In the genomic region with DNA sequence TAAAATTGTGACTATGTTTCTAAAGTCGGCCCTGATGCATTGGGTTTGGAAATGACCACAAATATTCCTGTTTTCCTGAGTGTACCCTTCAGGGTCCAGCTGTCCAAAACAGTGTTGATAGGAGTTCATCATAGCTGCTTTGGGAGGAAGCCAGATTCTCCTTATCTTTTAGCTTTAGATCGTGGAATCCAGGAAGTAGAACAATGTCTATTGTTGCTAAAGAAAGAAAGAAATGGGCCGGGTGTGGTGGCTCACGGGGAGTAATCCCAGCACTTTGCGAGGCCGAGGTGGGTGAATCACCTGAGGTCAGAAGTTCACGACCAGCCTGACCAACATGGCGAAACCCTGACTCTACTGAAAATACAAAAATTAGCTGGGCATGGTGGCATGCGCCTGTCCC, we compare ENCODE assay signal across 21 cellular contexts. TPM values are rescaled to one million over a fixed set of nuclear protein-coding genes. Genes with fewer than 3 reads are reported as not detected.
DNase-seq lines count a peak whose midpoint lies in the region; ATAC-seq and TF ChIP-seq lines count a peak whose summit lies in the region.
"Had no signal": no experiment of that assay in that cellular context is flagged by ENCODE, and none has a peak within 500 bp of the region (broad histone marks: within the 10 kb centered on the region; RNA-seq: fewer than 3 reads in every experiment).

No MANE protein-coding gene starts in this region.

- H3K4me3 ChIP-seq in RWPE2 (ENCODE audit: severe bottlenecking), result no peak overlapping the region
- H3K4me3 ChIP-seq in endodermal cell (ENCODE audit: low read length), result no peak overlapping the region
- H3K4me3 ChIP-seq in psoas muscle, result no peak overlapping the region
- H3K4me3 ChIP-seq: spleen, testis had no signal

- H3K9ac ChIP-seq in endodermal cell (ENCODE audit: extremely low read depth, low read length, poor library complexity, severe bottlenecking), result no peak overlapping the region

- H3K27me3 ChIP-seq in RWPE2 (ENCODE audit: insufficient read depth, poor library complexity, severe bottlenecking) (no peaks in the 10 kb centered on the region), endodermal cell (ENCODE audit: control insufficient read depth, insufficient read depth, low read length, poor library complexity, severe bottlenecking) (no peaks in the 10 kb centered on the region), psoas muscle (ENCODE audit: insufficient read depth in 3 of 3, low read length in 2 of 3) (no peaks in the 10 kb centered on the region)
- H3K27me3 ChIP-seq: spleen, testis had no signal

- H3K36me3 ChIP-seq in RWPE2 (ENCODE audit: low read depth) (no peaks in the 10 kb centered on the region), endodermal cell (ENCODE audit: control insufficient read depth, insufficient read depth, low read length) (peaks cover 39% of the 10 kb centered on the region), psoas muscle (ENCODE audit: insufficient read depth in 1 of 2, low read depth in 1 of 2) (peaks cover 0 to 45% of the 10 kb centered on the region in 2 donors)
- H3K36me3 ChIP-seq: spleen had no signal

- DNase-seq in HK-2 (ENCODE audit: unreplicated experiment) (peak; percentile 39), RWPE2 (ENCODE audit: low spot score) (no peak), endodermal cell (no peak), psoas muscle (no peak), NOMO-1 treated with DMSO at 0.1 percent for 48 hours (lab: John Stamatoyannopoulos, UW; ENCODE audit: unreplicated experiment) (no peak), epidermal melanocyte (ENCODE audit: insufficient read length, low spot score) (no peak)
- DNase-seq: activated CD4-positive, alpha-beta memory T cell treated with anti-CD3 and anti-CD28 coated beads for 36 hours; activated naive CD4-positive, alpha-beta T cell treated with anti-CD3 and anti-CD28 coated beads, Interleukin-2, amount 10 ng/mL, durations not matched to agents 7 days and 5 days; activated T-cell treated with anti-CD3 and anti-CD28 coated beads, Interleukin-2, amount 50 U/mL, for 1 hour; head of caudate nucleus; NCI-H1436; NCI-H2171 treated with DMSO at 0.1 percent for 48 hours; NCI-H774; spleen; SW 1271; testis had no signal

- no peak for TF ChIP-seq CTCF in RWPE2 (IDR thresholded peaks at IDR 0.05; ENCODE audit: poor library complexity, severe bottlenecking)
- no peak for TF ChIP-seq CTCF in endodermal cell (conservative IDR thresholded peaks at IDR 0.05)
- no peak for TF ChIP-seq CTCF in psoas muscle (IDR thresholded peaks at IDR 0.05)

- peaks cover 17% of the 10 kb centered on the region for H3K36me3 Mint-ChIP-seq in endodermal cell (ENCODE audit: low read depth)
- H3K36me3 Mint-ChIP-seq: activated CD4-positive, alpha-beta memory T cell treated with anti-CD3 and anti-CD28 coated beads for 36 hours; activated naive CD4-positive, alpha-beta T cell treated with anti-CD3 and anti-CD28 coated beads, Interleukin-2, amount 10 ng/mL, durations not matched to agents 7 days and 5 days had no signal

- no peak overlapping the region for H3K4me3 Mint-ChIP-seq in endodermal cell
- H3K4me3 Mint-ChIP-seq: activated CD4-positive, alpha-beta memory T cell treated with anti-CD3 and anti-CD28 coated beads for 36 hours; activated naive CD4-positive, alpha-beta T cell treated with anti-CD3 and anti-CD28 coated beads, Interleukin-2, amount 10 ng/mL, durations not matched to agents 7 days and 5 days; B cell; nephron had no signal

- WGBS in endodermal cell (ENCODE audit: insufficient coverage in 1 of 2, insufficient read length in 1 of 2), 2 experiments, result 88 to 89% methylated on average over 8 to 9 of the region's 9 CpGs
- WGBS in psoas muscle, 3 donors, result 70 to 76% (median 72%) methylated on average over 9 of the region's 9 CpGs

- H3K27ac ChIP-seq in RWPE2 (ENCODE audit: poor library complexity, severe bottlenecking) (no peak overlapping the region), endodermal cell (ENCODE audit: low read depth, low read length) (no peak overlapping the region), psoas muscle (peak overlapping the region; percentile 18)
- H3K27ac ChIP-seq: epithelial cell of prostate, spleen, testis had no signal

- intact Hi-C loops in psoas muscle (cut with DNase I), result loop anchor here in 1 of 2 donors (10.0 kb wide), 1 partner anchor 563 kb away; no protein-coding TSS in a partner anchor

- H3K27ac Mint-ChIP-seq in endodermal cell, result peak overlapping the region; percentile 14
- H3K27ac Mint-ChIP-seq: activated CD4-positive, alpha-beta memory T cell treated with anti-CD3 and anti-CD28 coated beads for 36 hours; activated naive CD4-positive, alpha-beta T cell treated with anti-CD3 and anti-CD28 coated beads, Interleukin-2, amount 10 ng/mL, durations not matched to agents 7 days and 5 days; B cell; nephron had no signal

- no peaks in the 10 kb centered on the region for H3K9me3 ChIP-seq in RWPE2 (ENCODE audit: severe bottlenecking)
- no peaks in the 10 kb centered on the region for H3K9me3 ChIP-seq in endodermal cell (ENCODE audit: control insufficient read depth, low read length)
- no peaks in the 10 kb centered on the region for H3K9me3 ChIP-seq in psoas muscle
- H3K9me3 ChIP-seq: spleen, testis had no signal

- ATAC-seq in RWPE2 (ENCODE audit: low read depth) (0 out of 3 replicates have a peak, but pooled peaks have one; percentile 29), psoas muscle (no peak), HG03097 (IDR thresholded peaks at IDR 0.05; ENCODE audit: low FRiP score, unreplicated experiment) (no peak)

- H3K4me1 Mint-ChIP-seq in endodermal cell, result peaks cover 5% of the 10 kb centered on the region
- H3K4me1 Mint-ChIP-seq: activated naive CD4-positive, alpha-beta T cell treated with anti-CD3 and anti-CD28 coated beads, Interleukin-2, amount 10 ng/mL, durations not matched to agents 7 days and 5 days; B cell had no signal

- H3K27me3 Mint-ChIP-seq in endodermal cell (ENCODE audit: insufficient read depth), result no peaks in the 10 kb centered on the region
- H3K27me3 Mint-ChIP-seq: activated CD4-positive, alpha-beta memory T cell treated with anti-CD3 and anti-CD28 coated beads for 36 hours; progenitor cell of endocrine pancreas had no signal

- no peaks in the 10 kb centered on the region for H3K9me3 Mint-ChIP-seq in endodermal cell
- H3K9me3 Mint-ChIP-seq: activated CD4-positive, alpha-beta memory T cell treated with anti-CD3 and anti-CD28 coated beads for 36 hours; activated naive CD4-positive, alpha-beta T cell treated with anti-CD3 and anti-CD28 coated beads, Interleukin-2, amount 10 ng/mL, durations not matched to agents 7 days and 5 days; nephron had no signal

- no peaks in the 10 kb centered on the region for H3K4me1 ChIP-seq in RWPE2 (ENCODE audit: insufficient read depth, poor library complexity, severe bottlenecking)
- peaks cover 9% of the 10 kb centered on the region for H3K4me1 ChIP-seq in endodermal cell (ENCODE audit: control insufficient read depth, insufficient read depth, low read length)
- H3K4me1 ChIP-seq in psoas muscle, result peaks cover 34% of the 10 kb centered on the region
- H3K4me1 ChIP-seq: spleen, testis had no signal

RNA-seq across cellular contexts. Expression of gene CAVIN4, which starts 9.5 kb away (rescaled TPM):
- total RNA-seq in endodermal cell, result 10 to 100 TPM in 1 of 2 donors, 1 to 10 TPM in 1; 9.0 to 10.1 TPM
- 5.7 TPM for polyA plus RNA-seq in endodermal cell (2013, experiment 1 of 2)
- polyA plus RNA-seq in endodermal cell (2013, experiment 2 of 2), result 6.7 TPM
- total RNA-seq in psoas muscle, result 100 to 1,000 TPM in 1 of 4 donors, 10 to 100 TPM in 3; 68.6 to 230 (median 86.9) TPM
- polyA plus RNA-seq in psoas muscle, result 10 to 100 TPM in 2 of 3 donors, 1 to 10 TPM in 1; 3.5 to 59.2 (median 25.6) TPM

Comparison
In these comparisons a context has a peak if more than half of its experiments do, and no peak if none do; other contexts are left out.
1. RNA of gene CAVIN4, which starts 9.5 kb away (total RNA-seq): 68.6 to 230 TPM in psoas muscle; 9.0 to 10.1 TPM in endodermal cell; every median in the first group is over 4 times any median in the second.